In the genomic region with DNA sequence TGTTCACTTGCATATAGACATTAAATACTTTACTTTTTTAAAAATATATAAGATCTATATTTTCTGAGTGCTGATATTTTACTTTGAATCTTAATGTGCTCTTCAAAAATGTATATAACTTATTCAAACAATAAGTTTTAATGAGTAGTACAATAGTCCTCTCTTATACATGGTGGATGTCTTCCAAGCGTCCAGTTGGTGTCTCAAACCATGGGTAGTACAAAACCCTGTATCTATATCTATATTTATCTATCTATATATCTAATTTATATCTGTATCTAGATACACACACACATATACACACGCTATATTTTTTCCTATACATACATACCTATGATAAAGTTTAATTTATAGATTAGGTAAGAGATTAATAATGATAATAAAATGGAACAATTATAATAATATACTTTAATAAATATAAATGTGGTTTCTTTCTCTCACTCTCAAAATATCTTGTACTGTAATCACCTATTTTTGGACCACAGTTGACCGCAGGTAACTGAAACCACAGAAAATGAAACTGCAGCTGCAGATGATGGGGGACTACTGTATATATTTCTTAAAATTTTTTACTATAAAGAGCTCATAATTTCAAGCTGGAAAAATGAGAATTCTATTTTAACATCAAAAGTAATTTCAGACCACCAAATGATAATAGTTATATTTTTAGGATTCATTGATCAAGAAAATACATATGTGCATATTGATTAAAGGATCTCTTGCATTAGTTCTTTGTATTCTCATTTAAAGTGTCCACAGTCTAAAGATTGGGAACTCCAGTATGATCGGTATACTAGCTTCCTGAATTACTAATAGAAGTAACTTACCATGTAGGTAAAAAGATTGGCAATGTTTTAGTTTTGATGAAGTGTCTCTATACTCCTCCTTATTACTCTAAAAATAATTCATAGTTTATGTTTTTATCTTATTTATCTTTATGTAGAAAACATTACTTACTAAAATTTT, we compare ENCODE assay signal across 12 cellular contexts.
A peak's percentile ranks its signal among the peaks of the same experiment; 100 is the strongest.
DNase-seq lines count a peak whose midpoint lies in the region; ATAC-seq, FAIRE-seq and TF ChIP-seq lines count a peak whose summit lies in the region.
"Had no signal": no experiment of that assay in that cellular context is flagged by ENCODE, and none has a peak within 500 bp of the region (broad histone marks: within the 10 kb centered on the region; RNA-seq: fewer than 3 reads in every experiment).

No MANE protein-coding gene starts in this region.

- TF ChIP-seq POLR2A in GM12892 (IDR thresholded peaks at IDR 0.05; ENCODE audit: low read depth, low read length) = no peak

- no peak overlapping the region for H3K27ac ChIP-seq in small intestine (ENCODE audit: low read depth in 1 of 2, low read length in 1 of 2)
- H3K27ac ChIP-seq: epithelial cell of prostate, SK-N-MC, suprapubic skin had no signal

- 82 to 90% (median 83%) methylated on average over 4 of the region's 4 CpGs for WGBS in small intestine, 3 donors

- H3K36me3 ChIP-seq in small intestine (ENCODE audit: control insufficient read depth in 2 of 2, insufficient read depth in 2 of 2, low read length in 2 of 2) = no peaks in the 10 kb centered on the region

- H3K27me3 ChIP-seq in small intestine (ENCODE audit: control insufficient read depth in 2 of 2, insufficient read depth in 2 of 2, low read length in 2 of 2) = no peaks in the 10 kb centered on the region
- H3K27me3 ChIP-seq: suprapubic skin had no signal

- H3K9me3 ChIP-seq in small intestine (ENCODE audit: control insufficient read depth, low read depth) = no peaks in the 10 kb centered on the region
- H3K9me3 ChIP-seq: suprapubic skin had no signal

- H3K4me1 ChIP-seq in small intestine (ENCODE audit: control insufficient read depth in 2 of 2, insufficient read depth in 1 of 2, low read depth in 1 of 2, low read length in 1 of 2) = no peaks in the 10 kb centered on the region
- H3K4me1 ChIP-seq: suprapubic skin had no signal

- peak; percentile 70 for FAIRE-seq in small intestine (lab: Jason Lieb, UNC)
- no peak for FAIRE-seq in GM12892 (lab: Jason Lieb, UNC)

- DNase-seq in small intestine (no peak), GM12892 (ENCODE audit: insufficient read length) (no peak), midbrain (lab: John Stamatoyannopoulos, UW) (no peak)
- no peak for DNase-seq in stimulated activated CD4-positive, alpha-beta T cell treated with anti-CD3 and anti-CD28 coated beads, Interleukin-1b, Interleukin-23, amount 100 ng/mL, for 48 hours
- DNase-seq: EL, NCI-H2029 treated with DMSO at 0.1 percent for 48 hours had no signal

- ATAC-seq in GM19043 (IDR thresholded peaks at IDR 0.05; ENCODE audit: low read depth, unreplicated experiment) (peak; percentile 88), HG02623 (IDR thresholded peaks at IDR 0.05; ENCODE audit: unreplicated experiment) (peak; percentile 88), HG03442 (IDR thresholded peaks at IDR 0.05; ENCODE audit: unreplicated experiment) (peak; percentile 82)

- no peak overlapping the region for H3K4me3 ChIP-seq in small intestine (ENCODE audit: low read depth in 1 of 2, low read length in 2 of 2)
- H3K4me3 ChIP-seq: SK-N-MC, suprapubic skin had no signal
